In the genomic region with DNA sequence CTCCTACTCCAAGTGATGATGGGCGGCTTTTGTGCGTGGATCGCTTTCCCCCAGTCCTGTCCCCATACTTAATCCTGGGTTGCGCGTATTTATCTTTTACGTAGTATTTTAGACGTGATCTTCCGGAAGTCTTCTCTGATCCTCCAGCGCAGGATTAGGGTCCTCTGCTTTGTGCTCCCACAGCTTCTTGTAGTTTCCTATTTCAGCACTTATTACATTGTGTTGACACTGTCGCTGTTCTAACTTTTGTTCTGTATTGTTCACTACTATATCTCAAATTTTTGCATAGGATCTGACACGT, we compare ENCODE assay signal across 8 cellular contexts. TPM values are rescaled to one million over a fixed set of nuclear protein-coding genes. Genes with fewer than 3 reads are reported as not detected.
A peak's percentile ranks its signal among the peaks of the same experiment; 100 is the strongest.
DNase-seq lines count a peak whose midpoint lies in the region; ATAC-seq lines count a peak whose summit lies in the region.

No MANE protein-coding gene starts in this region.

- intact Hi-C loops in right cardiac atrium (cut with DNase I) = loop anchor here in 1 of 4 donors (10.0 kb wide), 1 partner anchor 243 kb away; a partner anchor contains a TSS

- under 1% methylated on average over 11 of the region's 11 CpGs for WGBS in right cardiac atrium

- H3K4me1 Mint-ChIP-seq in stimulated activated naive B cell treated with anti-CD40 and anti-IgM and Interleukin-4, amounts not matched to agents 10 μg/mL and 1 μg/mL and 100 μg/mL, for 72 hours = peaks cover 14 to 34% of the 10 kb centered on the region in 2 donors

- H3K9me3 ChIP-seq in right cardiac atrium (ENCODE audit: control insufficient read depth, low read length) = no peaks in the 10 kb centered on the region

- H3K27ac Mint-ChIP-seq in stimulated activated naive B cell treated with anti-CD40 and anti-IgM and Interleukin-4, amounts not matched to agents 10 μg/mL and 1 μg/mL and 100 μg/mL, for 72 hours = peak overlapping the region; percentile 99

- peak overlapping the region; percentile 96 for H3K27ac ChIP-seq in right cardiac atrium (ENCODE audit: low read length)

- peak overlapping the region; percentile 91 to 100 for H3K4me3 Mint-ChIP-seq in stimulated activated naive B cell treated with anti-CD40 and anti-IgM and Interleukin-4, amounts not matched to agents 10 μg/mL and 1 μg/mL and 100 μg/mL, for 72 hours

- H3K9me3 Mint-ChIP-seq in stimulated activated naive B cell treated with anti-CD40 and anti-IgM and Interleukin-4, amounts not matched to agents 10 μg/mL and 1 μg/mL and 100 μg/mL, for 72 hours = no peaks in the 10 kb centered on the region

- peaks cover 42 to 52% of the 10 kb centered on the region in 2 donors for H3K36me3 Mint-ChIP-seq in stimulated activated naive B cell treated with anti-CD40 and anti-IgM and Interleukin-4, amounts not matched to agents 10 μg/mL and 1 μg/mL and 100 μg/mL, for 72 hours

- no peaks in the 10 kb centered on the region for H3K4me1 ChIP-seq in right cardiac atrium (ENCODE audit: control insufficient read depth, insufficient read depth, low read length)

- no peaks in the 10 kb centered on the region for H3K27me3 Mint-ChIP-seq in stimulated activated naive B cell treated with anti-CD40 and anti-IgM and Interleukin-4, amounts not matched to agents 10 μg/mL and 1 μg/mL and 100 μg/mL, for 72 hours

- peak; percentile 48 for DNase-seq in NCI-H2196 (lab: John Stamatoyannopoulos, UW; ENCODE audit: unreplicated experiment)
- DNase-seq in NCI-H2196 treated with DMSO at 0.1 percent for 48 hours (lab: John Stamatoyannopoulos, UW; ENCODE audit: unreplicated experiment) = no peak
- DNase-seq in T-helper 22 cell (ENCODE audit: low read depth) = peak; percentile 4
- DNase-seq in right cardiac atrium = no peak
- DNase-seq in stimulated activated naive B cell treated with anti-CD40 and anti-IgM and Interleukin-4, amounts not matched to agents 10 μg/mL and 1 μg/mL and 100 μg/mL, for 72 hours = no peak
- DNase-seq in stimulated activated CD4-positive, alpha-beta T cell treated with anti-CD3 and anti-CD28 coated beads, Interleukin-4, amount 100 ng/mL, for 4 hours = no peak
- DNase-seq in epidermal melanocyte (ENCODE audit: insufficient read length, low spot score) = no peak

- no peaks in the 10 kb centered on the region for H3K27me3 ChIP-seq in right cardiac atrium (ENCODE audit: control insufficient read depth, insufficient read depth)

- H3K4me3 ChIP-seq in right cardiac atrium (ENCODE audit: low read length) = peak overlapping the region; percentile 68

- ATAC-seq in right cardiac atrium = no peak
- no peak for ATAC-seq in stimulated activated naive B cell treated with anti-CD40 and anti-IgM and Interleukin-4, amounts not matched to agents 10 μg/mL and 1 μg/mL and 100 μg/mL, for 72 hours (replicated peaks)
- ATAC-seq in GM21825 (IDR thresholded peaks at IDR 0.05; ENCODE audit: unreplicated experiment) = no peak

RNA-seq across cellular contexts. Expression of a gene that starts 0.5 kb away (rescaled TPM):
- 10 to 100 TPM; 68.2 to 77.6 (median 69.9) TPM for total RNA-seq in right cardiac atrium
- 62.4 TPM for polyA plus RNA-seq in right cardiac atrium

RNA-seq across cellular contexts. Expression of a gene that starts 0.7 kb away (rescaled TPM):
- total RNA-seq in right cardiac atrium = 100 to 1,000 TPM in 3 of 4 donors, 10 to 100 TPM in 1; 96.8 to 130 (median 106) TPM
- polyA plus RNA-seq in right cardiac atrium = 334 TPM

RNA-seq across cellular contexts. Expression of a gene that starts 8.8 kb away (rescaled TPM):
- total RNA-seq in right cardiac atrium = 1 to 10 TPM; 4.3 to 5.0 (median 4.8) TPM
- polyA plus RNA-seq in right cardiac atrium = 4.6 TPM

RNA-seq across cellular contexts. Expression of a gene that starts 15.1 kb away (rescaled TPM):
- 10 to 100 TPM; 52.8 to 99.0 (median 68.0) TPM for total RNA-seq in right cardiac atrium
- 25.1 TPM for polyA plus RNA-seq in right cardiac atrium

RNA-seq across cellular contexts. Expression of a gene that starts 16.6 kb away (rescaled TPM):
- total RNA-seq in right cardiac atrium = 10 to 100 TPM; 10.0 to 13.8 (median 12.5) TPM
- 11.2 TPM for polyA plus RNA-seq in right cardiac atrium

Comparison
In these comparisons a context has a peak if more than half of its experiments do, and no peak if none do; other contexts are left out.
1. DNase-seq: peak in NCI-H2196 (single experiment) and T-helper 22 cell (single experiment); none in NCI-H2196 treated with DMSO at 0.1 percent for 48 hours (single experiment), right cardiac atrium (0 of 3), stimulated activated naive B cell treated with anti-CD40 and anti-IgM and Interleukin-4, amounts not matched to agents 10 μg/mL and 1 μg/mL and 100 μg/mL, for 72 hours (single experiment), stimulated activated CD4-positive, alpha-beta T cell treated with anti-CD3 and anti-CD28 coated beads, Interleukin-4, amount 100 ng/mL, for 4 hours (0 of 2) and epidermal melanocyte (single experiment).